17 cellular contexts compared by ENCODE assay signal in the genomic region with DNA sequence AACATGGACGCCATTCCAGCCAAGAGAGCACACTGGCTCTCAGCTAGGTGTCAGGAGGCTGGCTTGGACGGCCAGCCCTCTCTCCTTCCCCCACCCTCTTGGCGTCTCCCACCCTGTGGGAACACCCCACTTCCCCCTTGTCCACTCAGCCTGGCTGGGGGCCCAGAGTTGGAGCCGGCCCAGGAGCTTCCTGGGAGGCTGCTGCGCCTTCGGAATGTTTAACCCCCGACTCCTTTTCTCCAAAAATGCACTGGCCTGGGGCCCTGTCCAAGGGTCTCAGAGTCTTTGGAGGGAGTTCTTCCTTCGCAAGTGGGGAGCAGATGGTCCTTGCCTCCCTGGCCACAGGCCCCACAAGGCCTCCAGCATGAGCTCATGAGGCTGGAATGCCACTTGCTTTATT. TPM values are rescaled to one million over a fixed set of nuclear protein-coding genes. Genes with fewer than 3 reads are reported as not detected.
DNase-seq lines count a peak whose midpoint lies in the region; TF ChIP-seq lines count a peak whose summit lies in the region.
"Had no signal": no experiment of that assay in that cellular context is flagged by ENCODE, and none has a peak within 500 bp of the region (broad histone marks: within the 10 kb centered on the region; RNA-seq: fewer than 3 reads in every experiment).

No MANE protein-coding gene starts in this region.

- H3K27ac ChIP-seq in transverse colon: peak overlapping the region; percentile 70 to 96 (median 85)
- H3K27ac ChIP-seq: 22Rv1, KMS-11, VCaP had no signal

- peaks cover 71% of the 10 kb centered on the region for H3K27me3 ChIP-seq in transverse colon

- H3K4me1 ChIP-seq in transverse colon: peaks cover 13 to 37% (median 22%) of the 10 kb centered on the region in 4 donors

- TF ChIP-seq CTCF in fibroblast of the aortic adventitia (IDR thresholded peaks at IDR 0.05; ENCODE audit: insufficient read depth, low read length) (no peak), transverse colon (IDR thresholded peaks at IDR 0.05) (no peak), progenitor cell of endocrine pancreas (IDR thresholded peaks at IDR 0.05; ENCODE audit: unreplicated experiment) (no peak)

- H3K36me3 ChIP-seq in transverse colon: no peaks in the 10 kb centered on the region

- H3K27me3 Mint-ChIP-seq in progenitor cell of endocrine pancreas: peaks cover 72% of the 10 kb centered on the region

- intact Hi-C loops in transverse colon (cut with DNase I; ENCODE audit: low total_unique reads): no loop called here

- TF ChIP-seq EP300 in transverse colon (IDR thresholded peaks at IDR 0.05; ENCODE audit: low read depth): no peak

- no peak overlapping the region for H3K4me3 Mint-ChIP-seq in progenitor cell of endocrine pancreas (ENCODE audit: low read depth)

- in situ Hi-C loops in transverse colon (cut with MboI; ENCODE audit: low pct_ligation_motif_present in 1 of 4, low pct_unique_long_range_greater_than_20kb in 1 of 4, low sequenced_read_pairs in 3 of 4): loop anchor here in 1 of 4 donors (25.0 kb wide), 1 partner anchor 410 kb away; no protein-coding TSS in a partner anchor

- WGBS in transverse colon (ENCODE audit: low coverage in 1 of 2), 2 donors: 57% methylated on average over 8 of the region's 8 CpGs; no CpG with 5 or more reads in 1 of the 2 donors

- no peak for TF ChIP-seq POLR2A in transverse colon (IDR thresholded peaks at IDR 0.05)

- H3K36me3 Mint-ChIP-seq in progenitor cell of endocrine pancreas (ENCODE audit: insufficient read depth): no peaks in the 10 kb centered on the region

- DNase-seq in DMS 273 (lab: John Stamatoyannopoulos, UW; ENCODE audit: unreplicated experiment) (peak; percentile 25), DMS 273 treated with DMSO at 0.1 percent for 48 hours (lab: John Stamatoyannopoulos, UW) (no peak), fibroblast of the aortic adventitia (ENCODE audit: low read depth) (peak; percentile 57), myocyte (ENCODE audit: low read depth) (peak; percentile 26), transverse colon (peak; percentile 28), glomerular visceral epithelial cell (ENCODE audit: extremely low spot score) (no peak), progenitor cell of endocrine pancreas (ENCODE audit: low spot score, unreplicated experiment) (no peak), GM19238 (ENCODE audit: insufficient read length, low spot score) (no peak)
- DNase-seq: hippocampal formation, NCI-H2029, NCI-H774, SHP77 had no signal

- no peak overlapping the region for H3K4me3 ChIP-seq in fibroblast of the aortic adventitia (ENCODE audit: low read depth, low read length)
- H3K4me3 ChIP-seq in transverse colon: no peak overlapping the region

- no peak overlapping the region for H3K27ac Mint-ChIP-seq in progenitor cell of endocrine pancreas

- H3K9me3 ChIP-seq in transverse colon: no peaks in the 10 kb centered on the region

- H3K9me3 Mint-ChIP-seq in progenitor cell of endocrine pancreas (ENCODE audit: low read depth): no peaks in the 10 kb centered on the region

- H3K4me1 Mint-ChIP-seq in progenitor cell of endocrine pancreas (ENCODE audit: low read depth): peaks cover 5% of the 10 kb centered on the region

RNA-seq across cellular contexts. Expression of gene ADAM33, which starts 4.1 kb away (rescaled TPM):
- total RNA-seq in fibroblast of the aortic adventitia (ENCODE audit: low replicate concordance) (68.6 and 145 TPM in 2 replicates), myocyte (0.62 and 0.72 TPM in 2 replicates), transverse colon (100 to 1,000 TPM in 1 of 4 donors, 10 to 100 TPM in 3; 15.0 to 150 (median 44.6) TPM), progenitor cell of endocrine pancreas (0.47 and 0.67 TPM in 2 replicates)
- 0.48 TPM for polyA plus RNA-seq in myocyte (2012)

RNA-seq across cellular contexts. Expression of gene GFRA4, which starts 14.5 kb away (rescaled TPM):
- total RNA-seq in fibroblast of the aortic adventitia (ENCODE audit: low replicate concordance) (not detected in 2 replicates), myocyte (not detected in 2 replicates), transverse colon (not detected), progenitor cell of endocrine pancreas (not detected in 2 replicates)
- polyA plus RNA-seq in myocyte (2012): not detected
- total RNA-seq: temporal lobe had no signal
- polyA plus RNA-seq: adipose tissue had no signal

RNA-seq across cellular contexts. Expression of gene SIGLEC1, which starts 34.7 kb away (rescaled TPM):
- total RNA-seq in fibroblast of the aortic adventitia (ENCODE audit: low replicate concordance) (0.08 TPM in 1 of 2 replicates, not detected in the other), myocyte (0.53 and 1.3 TPM in 2 replicates), transverse colon (10 to 100 TPM in 1 of 4 donors, 1 to 10 TPM in 3; 2.2 to 17.6 (median 7.9) TPM), progenitor cell of endocrine pancreas (not detected in 2 replicates)
- polyA plus RNA-seq in myocyte (2012): 0.08 TPM

RNA-seq across cellular contexts. Expression of gene HSPA12B, which starts 54.8 kb away (rescaled TPM):
- total RNA-seq in fibroblast of the aortic adventitia (ENCODE audit: low replicate concordance) (0.18 and 8.3 TPM in 2 replicates), myocyte (not detected in 2 replicates), transverse colon (1 to 10 TPM in 3 of 4 donors, under 1 TPM in 1; 0.75 to 4.1 (median 2.7) TPM), progenitor cell of endocrine pancreas (not detected in 2 replicates)
- 0.06 TPM for polyA plus RNA-seq in myocyte (2012)

Comparison
In these comparisons a context has a peak if more than half of its experiments do, and no peak if none do; other contexts are left out.
1. DNase-seq: peak in DMS 273 (single experiment), fibroblast of the aortic adventitia (single experiment), myocyte (single experiment) and transverse colon (single experiment); none in DMS 273 treated with DMSO at 0.1 percent for 48 hours (single experiment), glomerular visceral epithelial cell (single experiment), progenitor cell of endocrine pancreas (single experiment) and GM19238 (single experiment).